In the genomic region with DNA sequence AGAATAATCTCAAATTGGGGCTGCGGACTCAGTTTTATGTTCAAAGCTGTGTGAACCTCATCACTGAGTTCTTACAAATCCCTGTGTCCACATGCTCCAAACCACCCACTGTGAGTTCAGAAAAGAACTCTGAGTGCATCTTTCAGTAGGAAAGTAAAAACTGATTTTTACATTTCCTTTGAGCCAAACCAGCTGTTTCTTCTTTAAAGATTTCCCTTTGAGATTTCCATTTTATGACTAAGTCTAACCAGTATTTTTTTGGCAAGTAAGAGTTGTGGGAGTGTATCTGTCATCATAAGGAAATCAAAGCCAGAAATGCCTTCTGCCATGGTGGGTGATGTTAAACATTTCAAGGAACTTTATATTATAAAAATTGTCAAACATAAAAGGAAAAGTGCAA, we compare ENCODE assay signal across 12 cellular contexts.
DNase-seq lines count a peak whose midpoint lies in the region; ATAC-seq lines count a peak whose summit lies in the region.
"Had no signal": no experiment of that assay in that cellular context is flagged by ENCODE, and none has a peak within 500 bp of the region (broad histone marks: within the 10 kb centered on the region; RNA-seq: fewer than 3 reads in every experiment).

No MANE protein-coding gene starts in this region.

- DNase-seq in GM23248: peak; percentile 81
- peak; percentile 26 for DNase-seq in amniotic stem cell (lab: John Stamatoyannopoulos, UW)
- no peak for DNase-seq in left ventricle myocardium superior
- peak; percentile 66 for DNase-seq in superior temporal gyrus (ENCODE audit: extremely low spot score)
- DNase-seq in activated naive CD4-positive, alpha-beta T cell treated with anti-CD3 and anti-CD28 coated beads, Interleukin-2, amount 10 ng/mL, durations not matched to agents 7 days and 5 days: no peak
- DNase-seq in activated effector memory CD4-positive, alpha-beta T cell treated with anti-CD3 and anti-CD28 coated beads, Interleukin-2, amount 50 U/mL, for 16 hours: no peak
- DNase-seq: DMS 273 treated with DMSO at 0.1 percent for 48 hours; naive thymus-derived CD4-positive, alpha-beta T cell had no signal

- H3K36me3 Mint-ChIP-seq in activated naive CD4-positive, alpha-beta T cell treated with anti-CD3 and anti-CD28 coated beads, Interleukin-2, amount 10 ng/mL, durations not matched to agents 7 days and 5 days: peaks cover 27% of the 10 kb centered on the region

- peak overlapping the region; percentile 10; the same call in 1 of the 2 replicates for H3K27ac ChIP-seq in GM23248
- H3K27ac ChIP-seq: VCaP had no signal

- in situ Hi-C loops in GM23248 (cut with MboI): no loop called here

- H3K27me3 Mint-ChIP-seq in activated naive CD4-positive, alpha-beta T cell treated with anti-CD3 and anti-CD28 coated beads, Interleukin-2, amount 10 ng/mL, durations not matched to agents 7 days and 5 days: no peaks in the 10 kb centered on the region
- H3K27me3 Mint-ChIP-seq: activated naive CD8-positive, alpha-beta T cell; naive thymus-derived CD4-positive, alpha-beta T cell had no signal

- no peaks in the 10 kb centered on the region for H3K4me1 Mint-ChIP-seq in activated naive CD4-positive, alpha-beta T cell treated with anti-CD3 and anti-CD28 coated beads, Interleukin-2, amount 10 ng/mL, durations not matched to agents 7 days and 5 days

- peak overlapping the region; percentile 24 for H3K4me2 ChIP-seq in GM23248 (ENCODE audit: unreplicated experiment)

- no peaks in the 10 kb centered on the region for H3K9me2 ChIP-seq in GM23248 (ENCODE audit: insufficient read depth)

- no peaks in the 10 kb centered on the region for H4K20me1 ChIP-seq in GM23248 (ENCODE audit: insufficient read depth)

- no peaks in the 10 kb centered on the region for H3K27me3 ChIP-seq in GM23248 (replicated peaks; ENCODE audit: insufficient read depth)
- H3K27me3 ChIP-seq: dorsolateral prefrontal cortex had no signal

- intact Hi-C loops in left ventricle myocardium superior (cut with micrococcal nuclease): no loop called here

- H3K79me2 ChIP-seq in GM23248 (ENCODE audit: insufficient read depth): no peaks in the 10 kb centered on the region

- CTCF ChIA-PET in activated naive CD4-positive, alpha-beta T cell treated with anti-CD3 and anti-CD28 coated beads, Interleukin-2, amount 10 ng/mL, durations not matched to agents 7 days and 5 days (lab: Charles Lee): no interaction called here

- H3K9me3 Mint-ChIP-seq in activated naive CD4-positive, alpha-beta T cell treated with anti-CD3 and anti-CD28 coated beads, Interleukin-2, amount 10 ng/mL, durations not matched to agents 7 days and 5 days: no peaks in the 10 kb centered on the region

- H3K9me3 ChIP-seq in GM23248 (ENCODE audit: low read depth): no peaks in the 10 kb centered on the region

- H3K4me1 ChIP-seq in GM23248 (ENCODE audit: insufficient read depth): peaks cover 16% of the 10 kb centered on the region

- ATAC-seq in left ventricle myocardium superior: peak; percentile 63
- no peak for ATAC-seq in HG03196 (IDR thresholded peaks at IDR 0.05; ENCODE audit: unreplicated experiment)
- ATAC-seq: naive thymus-derived CD4-positive, alpha-beta T cell had no signal

- H3K4me3 ChIP-seq in GM23248: no peak overlapping the region
- H3K4me3 ChIP-seq: dorsolateral prefrontal cortex had no signal

- no peak overlapping the region for H2AFZ ChIP-seq in GM23248

- no peak overlapping the region for H3K27ac Mint-ChIP-seq in activated naive CD4-positive, alpha-beta T cell treated with anti-CD3 and anti-CD28 coated beads, Interleukin-2, amount 10 ng/mL, durations not matched to agents 7 days and 5 days
- H3K27ac Mint-ChIP-seq: activated naive CD8-positive, alpha-beta T cell; naive thymus-derived CD4-positive, alpha-beta T cell had no signal

- H3K9ac ChIP-seq in GM23248: no peak overlapping the region

- peaks cover 5% of the 10 kb centered on the region; the same call in 1 of the 2 replicates for H3F3A ChIP-seq in GM23248 (ENCODE audit: insufficient read depth)

- WGBS in GM23248 (ENCODE audit: low coverage in 1 of 2, low lambda C conversion rate in 2 of 2, missing lambda C conversion rate in 2 of 2), 2 experiments: 47 to 52% methylated on average over 1 of the region's 1 CpG

- H3K36me3 ChIP-seq in GM23248 (ENCODE audit: low read depth): 0 out of 2 replicates have a peak, but pooled peaks cover 8% of the 10 kb centered on the region

- no peak overlapping the region for H3K4me3 Mint-ChIP-seq in activated naive CD4-positive, alpha-beta T cell treated with anti-CD3 and anti-CD28 coated beads, Interleukin-2, amount 10 ng/mL, durations not matched to agents 7 days and 5 days
- H3K4me3 Mint-ChIP-seq: activated naive CD8-positive, alpha-beta T cell; naive thymus-derived CD4-positive, alpha-beta T cell had no signal

Comparison
In these comparisons a context has a peak if more than half of its experiments do, and no peak if none do; other contexts are left out.
1. DNase-seq: peak in GM23248 (single experiment), amniotic stem cell (single experiment) and superior temporal gyrus (single experiment); none in left ventricle myocardium superior (single experiment), activated naive CD4-positive, alpha-beta T cell treated with anti-CD3 and anti-CD28 coated beads, Interleukin-2, amount 10 ng/mL, durations not matched to agents 7 days and 5 days (single experiment) and activated effector memory CD4-positive, alpha-beta T cell treated with anti-CD3 and anti-CD28 coated beads, Interleukin-2, amount 50 U/mL, for 16 hours (single experiment).